Comparison of ENCODE assay signal across 8 cellular contexts in the genomic region with DNA sequence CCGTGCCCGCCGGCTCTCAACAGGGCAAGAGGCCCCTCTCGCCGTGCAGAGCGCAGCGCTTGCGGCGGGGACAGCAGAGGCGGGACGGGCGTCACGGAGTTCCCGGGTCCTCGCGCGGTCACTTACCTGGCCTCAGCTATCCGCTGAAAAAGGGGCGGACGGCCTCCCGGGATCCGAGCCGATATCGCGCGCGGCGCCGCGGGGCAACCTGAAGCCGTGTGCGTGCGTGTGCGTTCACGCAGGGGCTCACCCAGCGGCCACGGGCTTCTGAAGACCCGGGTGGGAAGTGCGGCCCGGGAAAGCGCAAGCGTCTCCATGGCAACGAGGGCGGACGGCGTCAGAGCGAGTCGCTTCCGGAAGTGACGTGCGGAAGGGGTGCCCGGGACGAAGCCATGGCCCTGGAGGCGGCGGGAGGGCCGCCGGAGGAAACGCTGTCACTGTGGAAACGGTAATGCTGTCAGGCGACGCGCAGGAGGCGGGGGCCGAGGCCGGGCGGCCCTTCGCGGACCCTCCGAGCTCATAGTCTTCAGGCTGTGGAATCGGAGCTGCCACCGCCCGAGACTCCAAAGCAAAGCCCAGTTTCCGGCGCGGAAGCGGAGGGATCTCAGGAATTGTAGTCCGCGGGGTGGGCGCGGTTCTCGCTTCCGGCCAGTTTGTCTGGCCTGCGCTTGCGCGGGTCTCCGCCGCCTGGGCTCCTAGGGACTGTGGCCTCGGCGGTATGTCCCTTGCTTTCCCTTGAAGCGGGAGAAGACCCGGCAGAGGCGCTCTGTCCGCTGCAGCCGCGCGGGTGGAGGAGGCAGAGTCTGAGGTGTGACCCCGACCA. TPM values are rescaled to one million over a fixed set of nuclear protein-coding genes. Genes with fewer than 3 reads are reported as not detected.
DNase-seq lines count a peak whose midpoint lies in the region; ATAC-seq and TF ChIP-seq lines count a peak whose summit lies in the region.

A gene (plus strand): TSS at position 365 of the 823 bp plus-strand sequence. CDS start 28 bp downstream, at position 393.

- H3K36me3 ChIP-seq in heart left ventricle, result peaks cover 0 to 27% (median 14%) of the 10 kb centered on the region in 9 donors
- peaks cover 11 to 21% of the 10 kb centered on the region in 2 experiments for H3K36me3 ChIP-seq in trophoblast cell (ENCODE audit: control insufficient read depth in 1 of 2, insufficient read depth in 2 of 2, low read length in 2 of 2)
- H3K36me3 ChIP-seq in tibial nerve, result peaks cover 0 to 30% (median 0%) of the 10 kb centered on the region in 3 donors

- H3K18ac ChIP-seq in trophoblast cell (ENCODE audit: low read length), result peak within 1 kb of the TSS; percentile 71

- DNase-seq in GM13976 (ENCODE audit: low spot score), result peak; percentile 100
- DNase-seq in NCI-H1694 (lab: John Stamatoyannopoulos, UW), result peak; percentile 87
- DNase-seq in T-helper 1 cell, result peak; percentile 89 to 94 (median 94)
- DNase-seq in heart left ventricle, result peak; percentile 96 to 97 (median 97)
- peak; percentile 88 to 98 for DNase-seq in trophoblast cell
- DNase-seq in tibial nerve (ENCODE audit: low spot score in 2 of 2), result peak; percentile 86 to 91

- peak; percentile 91 to 96 for TF ChIP-seq EP300 in tibial nerve (IDR thresholded peaks at IDR 0.05)

- TF ChIP-seq POLR2A in heart left ventricle (IDR thresholded peaks at IDR 0.05), result peak in 1 of 2 donors; percentile 68
- peak in 1 of 2 donors; percentile 35 for TF ChIP-seq POLR2A in tibial nerve (IDR thresholded peaks at IDR 0.05)

- H3K4me2 ChIP-seq in trophoblast cell (ENCODE audit: low read length), result peak within 1 kb of the TSS; percentile 100

- H4K91ac ChIP-seq in trophoblast cell (ENCODE audit: low read depth, low read length), result peak within 1 kb of the TSS; percentile 87

- no peak within 1 kb of the TSS for H3K27ac ChIP-seq in adipose tissue (ENCODE audit: low read depth, low read length)
- peak within 1 kb of the TSS; percentile 88 to 99 (median 96) for H3K27ac ChIP-seq in heart left ventricle
- H3K27ac ChIP-seq in trophoblast cell (ENCODE audit: low read depth, low read length), result peak within 1 kb of the TSS; percentile 93
- H3K27ac ChIP-seq in tibial nerve, result peak within 1 kb of the TSS; percentile 91 to 97 (median 94)

- peak within 1 kb of the TSS; percentile 40 for H2AK5ac ChIP-seq in trophoblast cell (ENCODE audit: low read length)

- 0 to 1% (median 0%) methylated on average over 92 to 97 of the region's 97 CpGs for WGBS in adipose tissue, 3 donors
- WGBS in heart left ventricle, 4 donors, result 0 to 2% (median 0%) methylated on average over 13 to 97 of the region's 97 CpGs
- WGBS in trophoblast cell (ENCODE audit: extremely low coverage, insufficient coverage, insufficient read length), result no CpG with 5 or more reads among the region's 97 CpGs
- 0 to 3% methylated on average over 6 to 97 of the region's 97 CpGs for WGBS in tibial nerve, 2 donors

- peak within 1 kb of the TSS; percentile 89 for H2BK120ac ChIP-seq in trophoblast cell (ENCODE audit: insufficient read depth, low read length, poor library complexity)

- intact Hi-C loops in heart left ventricle (cut with DNase I), result loop anchor here in 1 of 10 donors (1.0 kb wide), 1 partner anchor 39 kb away; no protein-coding TSS in a partner anchor

- peak; percentile 78 for ATAC-seq in HG02884 (IDR thresholded peaks at IDR 0.05; ENCODE audit: unreplicated experiment)
- peak; percentile 95 to 98 (median 96) for ATAC-seq in heart left ventricle

- peak within 1 kb of the TSS; percentile 94 for H3K14ac ChIP-seq in trophoblast cell (ENCODE audit: low read length)

- H3K4me3 ChIP-seq in heart left ventricle (peak within 1 kb of the TSS; percentile 52 to 97 (median 82)), trophoblast cell (ENCODE audit: low read depth, low read length) (peak within 1 kb of the TSS; percentile 93), tibial nerve (peak within 1 kb of the TSS; percentile 68 to 90 (median 84))

- H3K9me3 ChIP-seq in heart left ventricle, result no peaks in the 10 kb centered on the region
- no peaks in the 10 kb centered on the region for H3K9me3 ChIP-seq in trophoblast cell (ENCODE audit: insufficient read depth, low read depth, low read length)
- H3K9me3 ChIP-seq in tibial nerve, result no peaks in the 10 kb centered on the region

- peak within 1 kb of the TSS; percentile 72 for H3K4ac ChIP-seq in trophoblast cell (ENCODE audit: low read depth, low read length)

- in situ Hi-C loops in GM13976 (cut with MboI; ENCODE audit: low sequenced_read_pairs, unreplicated experiment), result no loop called here

- H2BK5ac ChIP-seq in trophoblast cell (ENCODE audit: low read depth, low read length, poor library complexity), result peak within 1 kb of the TSS; percentile 90

- H3K79me2 ChIP-seq in trophoblast cell (ENCODE audit: control insufficient read depth, insufficient read depth, low read length, poor library complexity), result peaks cover 6% of the 10 kb centered on the region

- peak within 1 kb of the TSS; percentile 81 for H4K12ac ChIP-seq in trophoblast cell (ENCODE audit: low read depth, low read length)

- TF ChIP-seq CTCF in GM13976 (IDR thresholded peaks at IDR 0.05; ENCODE audit: borderline replicate concordance, control extremely low read depth, extremely low read depth, insufficient read depth, missing control alignments) (no peak), heart left ventricle (IDR thresholded peaks at IDR 0.05) (no peak), tibial nerve (IDR thresholded peaks at IDR 0.05) (peak in 1 of 5 experiments; percentile 52)

- peak within 1 kb of the TSS; percentile 67 for H2AFZ ChIP-seq in trophoblast cell (ENCODE audit: insufficient read depth, low read length, poor library complexity)

- no peak within 1 kb of the TSS for H3K23ac ChIP-seq in trophoblast cell (ENCODE audit: low read length)

- H3K79me1 ChIP-seq in trophoblast cell (ENCODE audit: low read length), result peaks cover 8% of the 10 kb centered on the region

- H2BK12ac ChIP-seq in trophoblast cell (ENCODE audit: low read length), result no peak within 1 kb of the TSS

- no peaks in the 10 kb centered on the region for H3K27me3 ChIP-seq in heart left ventricle
- no peaks in the 10 kb centered on the region for H3K27me3 ChIP-seq in trophoblast cell (ENCODE audit: insufficient read depth, low read length)
- no peaks in the 10 kb centered on the region for H3K27me3 ChIP-seq in tibial nerve

- H3K9ac ChIP-seq in trophoblast cell (ENCODE audit: low read length), result peak within 1 kb of the TSS; percentile 91

- H4K8ac ChIP-seq in trophoblast cell (ENCODE audit: low read depth, low read length), result peak within 1 kb of the TSS; percentile 94

- H3K4me1 ChIP-seq in heart left ventricle, result peaks cover 0 to 32% (median 18%) of the 10 kb centered on the region in 12 donors
- H3K4me1 ChIP-seq in trophoblast cell (ENCODE audit: control insufficient read depth in 1 of 2, insufficient read depth in 2 of 2, low read length in 2 of 2), result peaks cover 5 to 9% of the 10 kb centered on the region in 2 experiments
- H3K4me1 ChIP-seq in tibial nerve, result peaks cover 0 to 36% (median 14%) of the 10 kb centered on the region in 4 donors

RNA-seq across cellular contexts. Expression of the gene that starts here (rescaled TPM):
- polyA plus RNA-seq in adipose tissue, result 10 to 100 TPM; 10.3 to 19.8 (median 10.5) TPM
- total RNA-seq in heart left ventricle, result 10 to 100 TPM in 5 of 9 donors, 1 to 10 TPM in 4; 4.2 to 16.2 (median 11.2) TPM
- polyA plus RNA-seq in heart left ventricle, result 1 to 10 TPM; 8.5 TPM
- 18.5 and 18.8 TPM in 2 replicates for polyA plus RNA-seq in trophoblast cell (2013)
- total RNA-seq in tibial nerve, result 10 to 100 TPM in 3 of 4 donors, 1 to 10 TPM in 1; 9.8 to 30.3 (median 16.6) TPM
